ENCODE assay signal across 21 cellular contexts in the genomic region with DNA sequence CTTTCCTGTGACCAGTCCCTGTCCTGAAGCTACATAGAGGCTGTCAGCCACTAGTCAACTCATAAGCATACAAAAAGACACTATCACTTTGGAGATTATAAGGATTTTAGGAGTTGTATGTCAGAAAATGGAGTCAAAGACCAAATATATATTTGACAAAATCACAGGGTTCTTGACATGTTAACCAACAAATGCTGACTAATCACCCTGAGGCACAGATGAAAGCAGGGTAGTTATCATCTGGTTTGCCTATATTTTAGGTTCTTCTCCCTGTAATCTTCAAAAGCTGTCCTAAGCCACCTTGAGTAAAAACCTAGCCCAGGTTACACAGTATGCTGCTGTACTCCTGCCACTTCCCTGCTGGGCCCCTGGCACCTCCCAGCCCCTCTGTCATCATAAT.
A peak's percentile ranks its signal among the peaks of the same experiment; 100 is the strongest.
DNase-seq lines count a peak whose midpoint lies in the region; ATAC-seq, FAIRE-seq and TF ChIP-seq lines count a peak whose summit lies in the region.
"Had no signal": no experiment of that assay in that cellular context is flagged by ENCODE, and none has a peak within 500 bp of the region (broad histone marks: within the 10 kb centered on the region; RNA-seq: fewer than 3 reads in every experiment).

No MANE protein-coding gene starts in this region.

- DNase-seq in A549 (ENCODE audit: low read depth in 1 of 2, low spot score in 1 of 2) (no peak), M059J (ENCODE audit: low read depth) (peak; percentile 36), cerebellar cortex (ENCODE audit: low spot score) (peak; percentile 42), mesendoderm (no peak), endothelial cell (ENCODE audit: low spot score) (no peak), heart right ventricle (no peak), vagina (ENCODE audit: extremely low spot score in 2 of 2) (no peak)
- DNase-seq: 8988T; Calu3; CD8-positive, alpha-beta T cell; DMS79 treated with DMSO at 0.1 percent for 48 hours; HCEC 1CT had no signal

- no peak overlapping the region for H2BK5ac ChIP-seq in mesendoderm (ENCODE audit: low read length)

- no peak overlapping the region for H3K27ac ChIP-seq in A549
- no peak overlapping the region for H3K27ac ChIP-seq in mesendoderm (ENCODE audit: low read depth, low read length)
- no peak overlapping the region for H3K27ac ChIP-seq in heart right ventricle
- no peak overlapping the region for H3K27ac ChIP-seq in vagina
- H3K27ac ChIP-seq: BLaER1 treated with 17β-estradiol and CSF1 and Interleukin-3, amounts not matched to agents 10 nM and 100 nM; HL-60 had no signal

- no peak overlapping the region for H2AK5ac ChIP-seq in mesendoderm (ENCODE audit: low read length)

- H4K8ac ChIP-seq in mesendoderm (ENCODE audit: low read depth, low read length) = no peak overlapping the region

- no peak overlapping the region for H3K56ac ChIP-seq in mesendoderm (ENCODE audit: low read length)

- TF ChIP-seq CTCF in A549 (IDR thresholded peaks at IDR 0.05) (no peak), endothelial cell (IDR thresholded peaks at IDR 0.05; ENCODE audit: unreplicated experiment) (no peak), heart right ventricle (IDR thresholded peaks at IDR 0.05) (no peak), vagina (IDR thresholded peaks at IDR 0.05) (no peak)

- no peak for TF ChIP-seq EP300 in A549 (IDR thresholded peaks at IDR 0.05)

- no peaks in the 10 kb centered on the region for H3K9me3 ChIP-seq in A549
- no peaks in the 10 kb centered on the region for H3K9me3 ChIP-seq in heart right ventricle
- no peaks in the 10 kb centered on the region for H3K9me3 ChIP-seq in vagina
- H3K9me3 ChIP-seq: BLaER1 treated with 17β-estradiol and CSF1 and Interleukin-3, amounts not matched to agents 10 nM and 100 nM had no signal

- no peaks in the 10 kb centered on the region for H3K36me3 Mint-ChIP-seq in endothelial cell (ENCODE audit: low read depth, unreplicated experiment)

- no peak for FAIRE-seq in A549 (lab: Jason Lieb, UNC)
- FAIRE-seq: GM12891, GM19239, H54 had no signal

- H3K36me3 ChIP-seq in mesendoderm (ENCODE audit: control insufficient read depth, insufficient read depth, low read length) (no peaks in the 10 kb centered on the region), heart right ventricle (peaks cover 0 to 9% (median 0%) of the 10 kb centered on the region in 9 donors), vagina (no peaks in the 10 kb centered on the region)

- H3K4me1 ChIP-seq in A549 (peaks cover 20% of the 10 kb centered on the region), mesendoderm (ENCODE audit: control insufficient read depth, low read depth, low read length) (peaks cover 5% of the 10 kb centered on the region), heart right ventricle (peaks cover 0 to 12% (median 10%) of the 10 kb centered on the region in 9 donors), vagina (peaks cover 10% of the 10 kb centered on the region)

- no peaks in the 10 kb centered on the region for H3K9me3 Mint-ChIP-seq in endothelial cell (ENCODE audit: unreplicated experiment)
- H3K9me3 Mint-ChIP-seq: CD8-positive, alpha-beta T cell; GM23338; IgD-negative memory B cell had no signal

- ATAC-seq in A549 = no peak
- no peak for ATAC-seq in GM19452 (IDR thresholded peaks at IDR 0.05; ENCODE audit: unreplicated experiment)
- no peak for ATAC-seq in heart right ventricle
- ATAC-seq: CD8-positive, alpha-beta T cell had no signal

- H3K27me3 Mint-ChIP-seq in endothelial cell (ENCODE audit: unreplicated experiment) = peaks cover 3% of the 10 kb centered on the region

- no peak for TF ChIP-seq POLR2A in A549 (IDR thresholded peaks at IDR 0.05; ENCODE audit: low read length)
- TF ChIP-seq POLR2A in vagina (IDR thresholded peaks at IDR 0.05) = no peak

- no peak overlapping the region for H2BK120ac ChIP-seq in mesendoderm (ENCODE audit: low read depth, low read length)

- H3K4me2 ChIP-seq in A549 = no peak overlapping the region
- no peak overlapping the region for H3K4me2 ChIP-seq in mesendoderm (ENCODE audit: low read length)
- H3K4me2 ChIP-seq: BLaER1 treated with 17β-estradiol and CSF1 and Interleukin-3, amounts not matched to agents 10 nM and 100 nM; GM23338 had no signal

- intact Hi-C loops in heart right ventricle (cut with DNase I) = no loop called here
- intact Hi-C loops in vagina (cut with DNase I) = no loop called here

- no peak overlapping the region for H3K4ac ChIP-seq in mesendoderm (ENCODE audit: low read depth, low read length)

- H3K27me3 ChIP-seq in mesendoderm (ENCODE audit: insufficient read depth, low read length, poor library complexity) = no peaks in the 10 kb centered on the region
- no peaks in the 10 kb centered on the region for H3K27me3 ChIP-seq in heart right ventricle
- H3K27me3 ChIP-seq in vagina = no peaks in the 10 kb centered on the region
- H3K27me3 ChIP-seq: BLaER1 treated with 17β-estradiol and CSF1 and Interleukin-3, amounts not matched to agents 10 nM and 100 nM had no signal

- H4K5ac ChIP-seq in mesendoderm (ENCODE audit: low read length) = no peak overlapping the region

- peak overlapping the region; percentile 41 for H3K18ac ChIP-seq in mesendoderm (ENCODE audit: low read length)

- POLR2A ChIA-PET in A549 (lab: Yijun Ruan, JAX) = no interaction called here

- no peaks in the 10 kb centered on the region for H3K79me2 ChIP-seq in mesendoderm (ENCODE audit: control insufficient read depth, insufficient read depth, low read length)

- H3K23ac ChIP-seq in mesendoderm (ENCODE audit: low read length) = no peak overlapping the region

- peaks cover 15% of the 10 kb centered on the region for H3K4me1 Mint-ChIP-seq in endothelial cell (ENCODE audit: unreplicated experiment)

- TF ChIP-seq RAD21 in A549 (conservative IDR thresholded peaks at IDR 0.05 in 1 of 2, IDR thresholded peaks at IDR 0.05 in 1 of 2) = no peak

- no peak overlapping the region for H3K4me3 ChIP-seq in A549
- H3K4me3 ChIP-seq in mesendoderm (ENCODE audit: low read length) = no peak overlapping the region
- H3K4me3 ChIP-seq in heart right ventricle = no peak overlapping the region
- H3K4me3 ChIP-seq in vagina = no peak overlapping the region
- H3K4me3 ChIP-seq: BLaER1 treated with 17β-estradiol and CSF1 and Interleukin-3, amounts not matched to agents 10 nM and 100 nM; GM23338 had no signal

- CTCF ChIA-PET in A549 (lab: Yijun Ruan, JAX) = interaction anchor here (1.5 kb wide), 1 partner anchor 12 kb away, joined by 3 read pairs; no protein-coding TSS in a partner anchor

- H2BK15ac ChIP-seq in mesendoderm (replicated peaks; ENCODE audit: low read depth) = no peak overlapping the region

- no peak overlapping the region for H3K27ac Mint-ChIP-seq in endothelial cell (ENCODE audit: unreplicated experiment)
- H3K27ac Mint-ChIP-seq: B cell; CD8-positive, alpha-beta T cell; GM23338 had no signal

- no peak overlapping the region for H3K4me3 Mint-ChIP-seq in endothelial cell (ENCODE audit: unreplicated experiment)
- H3K4me3 Mint-ChIP-seq: B cell; CD8-positive, alpha-beta T cell; GM23338; IgD-negative memory B cell had no signal

- H3K79me1 ChIP-seq in mesendoderm (ENCODE audit: low read length) = no peaks in the 10 kb centered on the region

- H3K9ac ChIP-seq in mesendoderm (ENCODE audit: low read length) = no peak overlapping the region
- H3K9ac ChIP-seq: BLaER1 treated with 17β-estradiol and CSF1 and Interleukin-3, amounts not matched to agents 10 nM and 100 nM had no signal

TF ChIP-seq in A549, 52 proteins besides CTCF, POLR2A, EP300 and RAD21:
- peak; percentile 61 for TF ChIP-seq MAFK (IDR thresholded peaks at IDR 0.05; ENCODE audit: partially characterized antibody)
- no peak for TF ChIP-seq SREBF2 (IDR thresholded peaks at IDR 0.05)

Comparison
In these comparisons a context has a peak if more than half of its experiments do, and no peak if none do; other contexts are left out.
1. DNase-seq: peak in M059J (single experiment) and cerebellar cortex (single experiment); none in A549 (0 of 2), mesendoderm (single experiment), endothelial cell (single experiment), heart right ventricle (0 of 2) and vagina (0 of 2).